In genomic region chr2:10234013-10234306, GRCh38 we compare ENCODE assay signal across 16 cellular contexts.
DNase-seq lines count a peak whose midpoint lies in the region; ATAC-seq, FAIRE-seq and TF ChIP-seq lines count a peak whose summit lies in the region.
"Had no signal": no experiment of that assay in that cellular context is flagged by ENCODE, and none has a peak within 500 bp of the region (broad histone marks: within the 10 kb centered on the region; RNA-seq: fewer than 3 reads in every experiment).

No MANE protein-coding gene starts in this region.

- peak; percentile 42 for ATAC-seq in activated CD4-positive, alpha-beta T cell treated with anti-CD3 and anti-CD28 coated beads for 36 hours
- 0 out of 3 replicates have a peak, but pooled peaks have one; percentile 7 for ATAC-seq in RWPE2 (ENCODE audit: low read depth)
- ATAC-seq in HG03520 (IDR thresholded peaks at IDR 0.05; ENCODE audit: unreplicated experiment) = no peak
- no peak for ATAC-seq in pancreas
- ATAC-seq: Right ventricle myocardium inferior had no signal

- no peak overlapping the region for H3K4me3 Mint-ChIP-seq in activated CD4-positive, alpha-beta T cell treated with anti-CD3 and anti-CD28 coated beads for 36 hours

- CTCF ChIA-PET in activated CD4-positive, alpha-beta T cell treated with anti-CD3 and anti-CD28 coated beads for 36 hours (lab: Charles Lee) = interaction anchor here (0.5 to 1.3 kb wide), 2 partner anchors 85 to 174 kb away, joined by 3 to 5 read pairs; no protein-coding TSS in a partner anchor

- H3K18ac ChIP-seq in neuronal stem cell (ENCODE audit: low read length) = peak overlapping the region; percentile 56

- no peak for FAIRE-seq in pancreas (lab: Jason Lieb, UNC)

- H3K4me3 ChIP-seq in RWPE2 (ENCODE audit: severe bottlenecking) (no peak overlapping the region), choroid plexus epithelial cell (ENCODE audit: low read depth, low read length) (no peak overlapping the region), neuronal stem cell (ENCODE audit: low read length in 2 of 2) (peak overlapping the region in 1 of 2 donors; percentile 64), pancreas (no peak overlapping the region)
- H3K4me3 ChIP-seq: BLaER1 treated with 17β-estradiol and CSF1 and Interleukin-3, amounts not matched to agents 10 nM and 100 nM; PC-9 had no signal

- H3K9me3 ChIP-seq in RWPE2 (ENCODE audit: severe bottlenecking) (no peaks in the 10 kb centered on the region), neuronal stem cell (replicated peaks in 1 of 2; ENCODE audit: control insufficient read depth in 2 of 2, insufficient read depth in 1 of 2, low read depth in 1 of 2, low read length in 2 of 2) (peaks cover 0 to 5% of the 10 kb centered on the region in 2 donors), pancreas (no peaks in the 10 kb centered on the region)
- H3K9me3 ChIP-seq: BLaER1 treated with 17β-estradiol and CSF1 and Interleukin-3, amounts not matched to agents 10 nM and 100 nM had no signal

- no peak for DNase-seq in activated CD4-positive, alpha-beta T cell treated with anti-CD3 and anti-CD28 coated beads for 36 hours
- no peak for DNase-seq in activated CD4-positive, alpha-beta T cell treated with anti-CD3 and anti-CD28 coated beads, Interleukin-2, amount 50 U/mL, for 1 hour
- DNase-seq in RWPE2 (ENCODE audit: low spot score) = no peak
- DNase-seq in choroid plexus epithelial cell (ENCODE audit: low read depth) = no peak
- DNase-seq in neuronal stem cell (ENCODE audit: low spot score) = no peak
- no peak for DNase-seq in NCI-H510A treated with DMSO at 0.1 percent for 48 hours (lab: John Stamatoyannopoulos, UW)
- no peak for DNase-seq in pancreas
- DNase-seq: 8988T, KBM-7, NCI-H1048, NCI-H146, NCI-H748 treated with DMSO at 0.1 percent for 48 hours, PC-9 had no signal

- no peak overlapping the region for H2BK120ac ChIP-seq in neuronal stem cell (ENCODE audit: low read depth, low read length)

- no peak overlapping the region for H4K8ac ChIP-seq in neuronal stem cell (ENCODE audit: low read depth, low read length)

- no CpG with 5 or more reads among the region's 4 CpGs for WGBS in neuronal stem cell (ENCODE audit: extremely low coverage in 2 of 2, insufficient read length in 2 of 2, insufficient replicate concordance in 1 of 2), 2 donors
- WGBS in pancreas, 2 donors = 84 to 96% methylated on average over 4 of the region's 4 CpGs

- no peaks in the 10 kb centered on the region for H3K36me3 Mint-ChIP-seq in activated CD4-positive, alpha-beta T cell treated with anti-CD3 and anti-CD28 coated beads for 36 hours (ENCODE audit: low read depth)

- no peak for TF ChIP-seq CTCF in RWPE2 (IDR thresholded peaks at IDR 0.05; ENCODE audit: poor library complexity, severe bottlenecking)
- peak; percentile 9 for TF ChIP-seq CTCF in choroid plexus epithelial cell (conservative IDR thresholded peaks at IDR 0.05; ENCODE audit: low read depth, low read length)
- TF ChIP-seq CTCF in pancreas (IDR thresholded peaks at IDR 0.05) = no peak

- H3K4me2 ChIP-seq in neuronal stem cell (ENCODE audit: insufficient read depth, low read length, poor library complexity, severe bottlenecking) = no peak overlapping the region
- H3K4me2 ChIP-seq: PC-9 had no signal

- no peak overlapping the region for H3K27ac ChIP-seq in RWPE2 (ENCODE audit: poor library complexity, severe bottlenecking)
- H3K27ac ChIP-seq in neuronal stem cell (replicated peaks; ENCODE audit: low read length) = no peak overlapping the region
- no peak overlapping the region for H3K27ac ChIP-seq in pancreas
- H3K27ac ChIP-seq: BLaER1 treated with 17β-estradiol and CSF1 and Interleukin-3, amounts not matched to agents 10 nM and 100 nM; PC-9 had no signal

- H3K14ac ChIP-seq in neuronal stem cell (ENCODE audit: low read length) = no peak overlapping the region

- H3K4ac ChIP-seq in neuronal stem cell (ENCODE audit: low read length) = no peak overlapping the region

- no peaks in the 10 kb centered on the region for H3K27me3 Mint-ChIP-seq in activated CD4-positive, alpha-beta T cell treated with anti-CD3 and anti-CD28 coated beads for 36 hours

- no peak overlapping the region for H2BK5ac ChIP-seq in neuronal stem cell (ENCODE audit: low read length)

- H3K27me3 ChIP-seq in RWPE2 (ENCODE audit: insufficient read depth, poor library complexity, severe bottlenecking) (no peaks in the 10 kb centered on the region), neuronal stem cell (ENCODE audit: control insufficient read depth in 3 of 3, insufficient read depth in 3 of 3, low read depth in 1 of 3, low read length in 3 of 3) (peaks cover 0 to 57% (median 4%) of the 10 kb centered on the region in 3 experiments), pancreas (no peaks in the 10 kb centered on the region)

- no peaks in the 10 kb centered on the region for H3K79me1 ChIP-seq in neuronal stem cell (ENCODE audit: low read depth, low read length)

- intact Hi-C loops in activated CD4-positive, alpha-beta T cell treated with anti-CD3 and anti-CD28 coated beads for 36 hours (cut with DNase I, micrococcal nuclease) = no loop called here
- intact Hi-C loops in pancreas (cut with DNase I) = no loop called here

- H3K27ac Mint-ChIP-seq in activated CD4-positive, alpha-beta T cell treated with anti-CD3 and anti-CD28 coated beads for 36 hours = no peak overlapping the region

- H2BK12ac ChIP-seq in neuronal stem cell (ENCODE audit: low read length) = no peak overlapping the region

- H2AK5ac ChIP-seq in neuronal stem cell (ENCODE audit: low read depth, low read length) = peak overlapping the region; percentile 26

- no peak overlapping the region for H2BK15ac ChIP-seq in neuronal stem cell (ENCODE audit: low read length)

- H3K9ac ChIP-seq in neuronal stem cell (ENCODE audit: low read depth, low read length, poor library complexity) = peak overlapping the region; percentile 9
- H3K9ac ChIP-seq: BLaER1 treated with 17β-estradiol and CSF1 and Interleukin-3, amounts not matched to agents 10 nM and 100 nM had no signal

- H4K91ac ChIP-seq in neuronal stem cell (ENCODE audit: low read depth, low read length, poor library complexity) = no peak overlapping the region

- no peak overlapping the region for H2AFZ ChIP-seq in neuronal stem cell (ENCODE audit: low read length)
- H2AFZ ChIP-seq: PC-9 had no signal

- POLR2A ChIA-PET in activated CD4-positive, alpha-beta T cell treated with anti-CD3 and anti-CD28 coated beads for 36 hours (lab: Charles Lee) = no interaction called here

- peaks cover 8% of the 10 kb centered on the region for H3K9me3 Mint-ChIP-seq in activated CD4-positive, alpha-beta T cell treated with anti-CD3 and anti-CD28 coated beads for 36 hours (ENCODE audit: low read depth)

- H3K36me3 ChIP-seq in RWPE2 (ENCODE audit: low read depth) (no peaks in the 10 kb centered on the region), neuronal stem cell (replicated peaks in 1 of 2; ENCODE audit: control insufficient read depth in 2 of 2, insufficient read depth in 2 of 2, low read length in 2 of 2) (no peaks in the 10 kb centered on the region), pancreas (no peaks in the 10 kb centered on the region)
- H3K36me3 ChIP-seq: BLaER1 treated with 17β-estradiol and CSF1 and Interleukin-3, amounts not matched to agents 10 nM and 100 nM had no signal

- H3K23ac ChIP-seq in neuronal stem cell (ENCODE audit: low read depth, low read length, poor library complexity) = peak overlapping the region; percentile 13

- H3K4me1 Mint-ChIP-seq in activated CD4-positive, alpha-beta T cell treated with anti-CD3 and anti-CD28 coated beads for 36 hours = peaks cover 5% of the 10 kb centered on the region

- H3K4me1 ChIP-seq in RWPE2 (ENCODE audit: insufficient read depth, poor library complexity, severe bottlenecking) = no peaks in the 10 kb centered on the region
- H3K4me1 ChIP-seq in neuronal stem cell (ENCODE audit: control insufficient read depth in 2 of 2, insufficient read depth in 1 of 2, low read depth in 1 of 2, low read length in 2 of 2) = no peaks in the 10 kb centered on the region
- H3K4me1 ChIP-seq in pancreas = peaks cover 1 to 6% (median 3%) of the 10 kb centered on the region in 3 donors

Comparison
In these comparisons a context has a peak if more than half of its experiments do, and no peak if none do; other contexts are left out.
1. ATAC-seq: peak in activated CD4-positive, alpha-beta T cell treated with anti-CD3 and anti-CD28 coated beads for 36 hours (single experiment) and RWPE2 (single experiment); none in HG03520 (single experiment) and pancreas (0 of 4).